ENCODE assay signal across 9 cellular contexts in the genomic region with DNA sequence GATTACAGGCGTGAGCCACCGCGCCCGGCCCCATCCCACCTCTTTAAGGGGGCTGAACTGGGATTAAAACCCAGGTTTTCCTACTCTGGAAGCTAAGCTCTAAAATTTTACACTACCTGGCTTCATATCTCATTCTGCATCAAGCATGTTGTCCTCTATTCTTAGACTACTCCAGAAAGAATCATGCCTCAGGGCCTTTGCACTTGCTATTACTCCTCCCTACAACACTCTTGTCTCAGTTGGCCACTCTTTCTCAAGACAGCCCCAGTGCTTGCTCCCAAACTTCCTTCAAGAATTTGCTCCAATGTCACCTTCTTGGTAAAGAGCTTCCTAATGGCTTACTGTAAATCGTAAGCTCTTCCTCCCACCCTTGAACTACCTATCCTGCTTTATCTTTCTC.
"Had no signal": no experiment of that assay in that cellular context is flagged by ENCODE, and none has a peak within 500 bp of the region (broad histone marks: within the 10 kb centered on the region; RNA-seq: fewer than 3 reads in every experiment).

No MANE protein-coding gene starts in this region.

- DNase-seq: GM23248, GOT3, H7, KG1 had no signal

- H3K36me3 ChIP-seq: HAP-1 had no signal

- H3K4me1 Mint-ChIP-seq: IgD-negative memory B cell had no signal

- H3K27me3 Mint-ChIP-seq: IgD-negative memory B cell had no signal

- ATAC-seq: HCT116, HepG2 had no signal

- H2AFZ ChIP-seq: GM23248 had no signal

- H3K4me3 Mint-ChIP-seq: IgD-negative memory B cell had no signal

- H3K27ac Mint-ChIP-seq: IgD-negative memory B cell had no signal

- H3K36me3 Mint-ChIP-seq: IgD-negative memory B cell had no signal

- FAIRE-seq: HepG2 had no signal

- H3K27ac ChIP-seq: GM23248, HL-60 had no signal

- H3K9ac ChIP-seq: GM23248 had no signal

- H3K4me3 ChIP-seq: GM23248, HAP-1 had no signal

- H3K9me3 ChIP-seq: HAP-1 had no signal
